Comparison of ENCODE assay signal across 8 cellular contexts in genomic region chr1:3624194-3625136, GRCh38. TPM values are rescaled to one million over a fixed set of nuclear protein-coding genes. Genes with fewer than 3 reads are reported as not detected.
DNase-seq lines count a peak whose midpoint lies in the region; ATAC-seq and TF ChIP-seq lines count a peak whose summit lies in the region.

TSS of gene TPRG1L (plus strand) at chr1:3625015. CDS start at chr1:3625073, 58 bp downstream.

- no peaks in the 10 kb centered on the region for H3K9me3 Mint-ChIP-seq in activated T-helper 1 cell treated with anti-CD3 and anti-CD28 coated beads, Interleukin-12 subunit alpha, Interleukin-12 subunit beta, Interleukin-2, Interleukin-4 antibody, amounts not matched to agents 30 ng/mL and 10 ng/mL and 1 ng/mL, durations not matched to agents 14 hours and 24 hours and 36 hours
- H3K9me3 Mint-ChIP-seq in naive B cell, result no peaks in the 10 kb centered on the region
- no peaks in the 10 kb centered on the region for H3K9me3 Mint-ChIP-seq in stimulated activated effector memory CD8-positive, alpha-beta T cell treated with anti-CD3 and anti-CD28 coated beads, Interleukin-12 subunit alpha, Interleukin-12 subunit beta, amount 100 ng/mL, for 72 hours

- intact Hi-C loops in activated T-helper 1 cell treated with anti-CD3 and anti-CD28 coated beads, Interleukin-12 subunit alpha, Interleukin-12 subunit beta, Interleukin-2, Interleukin-4 antibody, amounts not matched to agents 30 ng/mL and 10 ng/mL and 1 ng/mL, durations not matched to agents 14 hours and 24 hours and 36 hours (cut with micrococcal nuclease), result loop anchor here (1.0 to 10.0 kb wide), 7 partner anchors 26 to 1210 kb away; partner anchors contain the start of genes LRRC47, PEX10, PRXL2B and SMIM1
- intact Hi-C loops in esophagus squamous epithelium (cut with DNase I), result loop anchor here (5.0 kb wide), 1 partner anchor 172 kb away; the partner anchor contains the start of gene ARHGEF16

- H3K79me2 ChIP-seq in DND-41 (ENCODE audit: insufficient read depth, low read length) (peaks cover 9% of the 10 kb centered on the region), GM23248 (ENCODE audit: insufficient read depth) (peaks cover 25% of the 10 kb centered on the region), Karpas-422 (ENCODE audit: low read length) (peaks cover 9% of the 10 kb centered on the region)

- in situ Hi-C loops in GM23248 (cut with MboI), result loop anchor here (10.0 kb wide), 1 partner anchor 140 kb away; no protein-coding TSS in a partner anchor

- peak in 1 of 4 donors; percentile 66 for TF ChIP-seq POLR2A in esophagus squamous epithelium (IDR thresholded peaks at IDR 0.05)

- H3K4me1 Mint-ChIP-seq in activated T-helper 1 cell treated with anti-CD3 and anti-CD28 coated beads, Interleukin-12 subunit alpha, Interleukin-12 subunit beta, Interleukin-2, Interleukin-4 antibody, amounts not matched to agents 30 ng/mL and 10 ng/mL and 1 ng/mL, durations not matched to agents 14 hours and 24 hours and 36 hours (ENCODE audit: low read depth), result peaks cover 27% of the 10 kb centered on the region
- H3K4me1 Mint-ChIP-seq in naive B cell, result peaks cover 34 to 51% (median 47%) of the 10 kb centered on the region in 3 donors
- H3K4me1 Mint-ChIP-seq in stimulated activated effector memory CD8-positive, alpha-beta T cell treated with anti-CD3 and anti-CD28 coated beads, Interleukin-12 subunit alpha, Interleukin-12 subunit beta, amount 100 ng/mL, for 72 hours, result peaks cover 53% of the 10 kb centered on the region

- H3K36me3 ChIP-seq in DND-41 (ENCODE audit: insufficient read depth, low read length), result peaks cover 22% of the 10 kb centered on the region
- H3K36me3 ChIP-seq in GM23248 (ENCODE audit: low read depth), result 0 out of 2 replicates have a peak, but pooled peaks cover 4% of the 10 kb centered on the region
- no peaks in the 10 kb centered on the region for H3K36me3 ChIP-seq in Karpas-422 (ENCODE audit: insufficient read depth, low read length)
- H3K36me3 ChIP-seq in esophagus squamous epithelium, result peaks cover 9 to 32% (median 21%) of the 10 kb centered on the region in 3 donors

- WGBS in GM23248 (ENCODE audit: low coverage in 1 of 2, low lambda C conversion rate in 2 of 2, missing lambda C conversion rate in 2 of 2), 2 experiments, result 1 to 2% methylated on average over 67 to 93 of the region's 108 CpGs
- 0 to 8% methylated on average over 1 to 4 of the region's 108 CpGs for WGBS in esophagus squamous epithelium, 2 donors

- ATAC-seq in DND-41 (ENCODE audit: insufficient read depth, low read depth) (peak; percentile 94), naive B cell (ENCODE audit: low read depth in 2 of 2) (peak; percentile 88 to 92)
- ATAC-seq in stimulated activated effector memory CD8-positive, alpha-beta T cell treated with anti-CD3 and anti-CD28 coated beads, Interleukin-12 subunit alpha, Interleukin-12 subunit beta, amount 100 ng/mL, for 72 hours, result peak; percentile 96

- H3K4me3 ChIP-seq in DND-41 (ENCODE audit: low read depth in 1 of 2, low read length in 2 of 2) (peak within 1 kb of the TSS; percentile 92 to 97), GM23248 (peak within 1 kb of the TSS; percentile 97), Karpas-422 (ENCODE audit: low read length) (peak within 1 kb of the TSS; percentile 84), esophagus squamous epithelium (peak within 1 kb of the TSS; percentile 83 to 99 (median 90))

- peaks cover 6% of the 10 kb centered on the region for H3K36me3 Mint-ChIP-seq in activated T-helper 1 cell treated with anti-CD3 and anti-CD28 coated beads, Interleukin-12 subunit alpha, Interleukin-12 subunit beta, Interleukin-2, Interleukin-4 antibody, amounts not matched to agents 30 ng/mL and 10 ng/mL and 1 ng/mL, durations not matched to agents 14 hours and 24 hours and 36 hours (ENCODE audit: low read depth)
- peaks cover 0 to 7% of the 10 kb centered on the region in 2 donors for H3K36me3 Mint-ChIP-seq in naive B cell
- H3K36me3 Mint-ChIP-seq in stimulated activated effector memory CD8-positive, alpha-beta T cell treated with anti-CD3 and anti-CD28 coated beads, Interleukin-12 subunit alpha, Interleukin-12 subunit beta, amount 100 ng/mL, for 72 hours, result peaks cover 30% of the 10 kb centered on the region

- H3K27ac ChIP-seq in DND-41 (ENCODE audit: low read length) (peak within 1 kb of the TSS; percentile 70), GM23248 (peak within 1 kb of the TSS; percentile 65), Karpas-422 (ENCODE audit: low read length) (no peak within 1 kb of the TSS), esophagus squamous epithelium (peak within 1 kb of the TSS; percentile 84 to 97 (median 92))

- no peaks in the 10 kb centered on the region for H3F3A ChIP-seq in GM23248 (ENCODE audit: insufficient read depth)

- H3K27me3 ChIP-seq in DND-41 (ENCODE audit: insufficient read depth, low read length, poor library complexity) (no peaks in the 10 kb centered on the region), GM23248 (replicated peaks; ENCODE audit: insufficient read depth) (no peaks in the 10 kb centered on the region), Karpas-422 (ENCODE audit: low read length) (no peaks in the 10 kb centered on the region), esophagus squamous epithelium (no peaks in the 10 kb centered on the region)

- peak within 1 kb of the TSS; percentile 94 for H3K4me3 Mint-ChIP-seq in activated T-helper 1 cell treated with anti-CD3 and anti-CD28 coated beads, Interleukin-12 subunit alpha, Interleukin-12 subunit beta, Interleukin-2, Interleukin-4 antibody, amounts not matched to agents 30 ng/mL and 10 ng/mL and 1 ng/mL, durations not matched to agents 14 hours and 24 hours and 36 hours
- H3K4me3 Mint-ChIP-seq in naive B cell, result peak within 1 kb of the TSS; percentile 94 to 100 (median 98)
- H3K4me3 Mint-ChIP-seq in stimulated activated effector memory CD8-positive, alpha-beta T cell treated with anti-CD3 and anti-CD28 coated beads, Interleukin-12 subunit alpha, Interleukin-12 subunit beta, amount 100 ng/mL, for 72 hours, result peak within 1 kb of the TSS; percentile 96

- H2AFZ ChIP-seq in DND-41 (ENCODE audit: low read depth, low read length) (peak within 1 kb of the TSS; percentile 94), GM23248 (peak within 1 kb of the TSS; percentile 98), Karpas-422 (ENCODE audit: low read length) (peak within 1 kb of the TSS; percentile 68; the same call in 1 of the 2 replicates)

- H3K9ac ChIP-seq in DND-41 (ENCODE audit: low read depth, low read length) (peak within 1 kb of the TSS; percentile 59), GM23248 (peak within 1 kb of the TSS; percentile 86), Karpas-422 (ENCODE audit: low read length) (peak within 1 kb of the TSS; percentile 81)

- H4K20me1 ChIP-seq in DND-41 (ENCODE audit: insufficient read depth, low read length) (peaks cover 5% of the 10 kb centered on the region; the same call in 1 of the 2 replicates), GM23248 (ENCODE audit: insufficient read depth) (no peaks in the 10 kb centered on the region), Karpas-422 (ENCODE audit: insufficient read depth, low read depth, low read length) (0 out of 2 replicates have a peak, but pooled peaks cover 4% of the 10 kb centered on the region)

- TF ChIP-seq CTCF in DND-41 (IDR thresholded peaks at IDR 0.05; ENCODE audit: borderline replicate concordance, extremely low read depth, low read length, poor library complexity, severe bottlenecking) (no peak), esophagus squamous epithelium (IDR thresholded peaks at IDR 0.05) (peak in 1 of 6 experiments; percentile 37)

- H3K27me3 Mint-ChIP-seq in activated T-helper 1 cell treated with anti-CD3 and anti-CD28 coated beads, Interleukin-12 subunit alpha, Interleukin-12 subunit beta, Interleukin-2, Interleukin-4 antibody, amounts not matched to agents 30 ng/mL and 10 ng/mL and 1 ng/mL, durations not matched to agents 14 hours and 24 hours and 36 hours (ENCODE audit: insufficient read depth), result peaks cover 8% of the 10 kb centered on the region
- H3K27me3 Mint-ChIP-seq in naive B cell, result no peaks in the 10 kb centered on the region

- peak within 1 kb of the TSS; percentile 93 for H3K27ac Mint-ChIP-seq in activated T-helper 1 cell treated with anti-CD3 and anti-CD28 coated beads, Interleukin-12 subunit alpha, Interleukin-12 subunit beta, Interleukin-2, Interleukin-4 antibody, amounts not matched to agents 30 ng/mL and 10 ng/mL and 1 ng/mL, durations not matched to agents 14 hours and 24 hours and 36 hours
- H3K27ac Mint-ChIP-seq in naive B cell, result peak within 1 kb of the TSS; percentile 88 to 98 (median 96)
- peak within 1 kb of the TSS; percentile 91 for H3K27ac Mint-ChIP-seq in stimulated activated effector memory CD8-positive, alpha-beta T cell treated with anti-CD3 and anti-CD28 coated beads, Interleukin-12 subunit alpha, Interleukin-12 subunit beta, amount 100 ng/mL, for 72 hours

- H3K4me1 ChIP-seq in DND-41 (ENCODE audit: insufficient read depth, low read length) (peaks cover 24% of the 10 kb centered on the region), GM23248 (ENCODE audit: insufficient read depth) (peaks cover 14% of the 10 kb centered on the region; the same call in 1 of the 2 replicates), Karpas-422 (ENCODE audit: low read length) (peaks cover 21% of the 10 kb centered on the region), esophagus squamous epithelium (peaks cover 24 to 40% (median 26%) of the 10 kb centered on the region in 3 donors)

- H3K9me3 ChIP-seq in DND-41 (ENCODE audit: insufficient read depth, low read length, severe bottlenecking) (no peaks in the 10 kb centered on the region), GM23248 (ENCODE audit: low read depth) (no peaks in the 10 kb centered on the region), Karpas-422 (ENCODE audit: low read length) (no peaks in the 10 kb centered on the region), esophagus squamous epithelium (no peaks in the 10 kb centered on the region)

- DNase-seq in DND-41, result peak; percentile 98
- peak; percentile 99 for DNase-seq in GM23248
- peak; percentile 99 for DNase-seq in Karpas-422
- peak; percentile 93 for DNase-seq in RPMI7951 (ENCODE audit: low read depth)
- DNase-seq in activated T-helper 1 cell treated with anti-CD3 and anti-CD28 coated beads, Interleukin-12 subunit alpha, Interleukin-12 subunit beta, Interleukin-2, Interleukin-4 antibody, amounts not matched to agents 30 ng/mL and 10 ng/mL and 1 ng/mL, durations not matched to agents 14 hours and 24 hours and 36 hours (ENCODE audit: low spot score), result peak; percentile 98
- DNase-seq in esophagus squamous epithelium (lab: John Stamatoyannopoulos, UW), result peak; percentile 84
- DNase-seq in naive B cell, result peak; percentile 99
- peak; percentile 98 to 99 for DNase-seq in stimulated activated effector memory CD8-positive, alpha-beta T cell treated with anti-CD3 and anti-CD28 coated beads, Interleukin-12 subunit alpha, Interleukin-12 subunit beta, amount 100 ng/mL, for 72 hours (ENCODE audit: low spot score in 2 of 2)

- peak within 1 kb of the TSS; percentile 92 for H3K4me2 ChIP-seq in DND-41 (ENCODE audit: insufficient read depth, low read length)
- peak within 1 kb of the TSS; percentile 81 for H3K4me2 ChIP-seq in GM23248 (ENCODE audit: unreplicated experiment)
- H3K4me2 ChIP-seq in Karpas-422 (ENCODE audit: low read depth, low read length, poor library complexity, severe bottlenecking), result peak within 1 kb of the TSS; percentile 74

- no peaks in the 10 kb centered on the region for H3K9me2 ChIP-seq in GM23248 (ENCODE audit: insufficient read depth)
- H3K9me2 ChIP-seq in Karpas-422 (replicated peaks; ENCODE audit: insufficient read depth, low read length), result no peaks in the 10 kb centered on the region

RNA-seq across cellular contexts. Expression of gene TPRG1L, which starts in this region (rescaled TPM):
- total RNA-seq in GM23248 (2014; rRNA removed; shearing (Covaris generic)), result 27.6 and 30.9 TPM in 2 replicates
- 30.7 and 30.9 TPM in 2 replicates for polyA plus RNA-seq in GM23248 (2016; fragmentation: Nextera tagmentation; extraction: Ambion mirVana)
- total RNA-seq in Karpas-422 (2014; rRNA removed; shearing (Covaris generic); ENCODE audit: low replicate concordance), result 10.2 and 14.4 TPM in 2 replicates
- 9.6 and 10.7 TPM in 2 replicates for total RNA-seq in RPMI7951 (2014; rRNA removed; shearing (Covaris generic))
- 10.3 and 12.5 TPM in 2 replicates for total RNA-seq in activated T-helper 1 cell treated with anti-CD3 and anti-CD28 coated beads, Interleukin-12 subunit alpha, Interleukin-12 subunit beta, Interleukin-2, Interleukin-4 antibody, amounts not matched to agents 30 ng/mL and 10 ng/mL and 1 ng/mL, durations not matched to agents 14 hours and 24 hours and 36 hours
- 10 to 100 TPM; 27.9 to 44.7 (median 33.2) TPM for total RNA-seq in esophagus squamous epithelium
- polyA plus RNA-seq in naive B cell (ENCODE audit: low read depth in 6 of 6), result 10 to 100 TPM; 23.7 to 38.7 (median 35.7) TPM
